Comparison of ENCODE assay signal across 8 cellular contexts in the genomic region with DNA sequence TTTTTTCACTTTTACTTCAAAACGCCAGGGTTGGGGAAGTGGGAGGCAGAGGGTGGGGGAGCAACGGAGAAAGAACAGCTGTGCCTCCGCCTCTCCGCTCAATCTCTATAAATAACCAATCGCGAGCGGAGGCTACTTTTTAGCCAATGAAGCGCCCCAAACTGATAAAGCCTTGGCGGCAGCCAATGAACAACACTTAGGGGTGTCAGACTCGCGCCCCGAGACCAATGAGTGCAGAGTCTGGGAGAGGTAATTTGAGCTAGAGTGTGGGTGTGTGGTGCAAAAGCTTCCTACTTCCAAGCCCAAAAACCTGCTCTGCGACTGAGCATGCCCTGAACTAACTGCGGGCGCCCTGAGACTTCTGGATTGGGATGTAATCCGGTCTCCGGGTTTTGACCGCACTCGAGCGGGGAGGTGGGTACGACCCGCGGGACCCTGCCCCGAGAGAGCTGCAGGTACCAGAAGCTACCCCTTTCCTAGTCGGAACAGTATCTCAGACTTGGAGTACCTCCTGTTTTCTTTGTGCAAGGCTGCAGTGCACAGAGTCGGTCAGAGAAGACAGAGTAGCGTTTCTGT. TPM values are rescaled to one million over a fixed set of nuclear protein-coding genes. Genes with fewer than 3 reads are reported as not detected.
DNase-seq lines count a peak whose midpoint lies in the region; ATAC-seq and TF ChIP-seq lines count a peak whose summit lies in the region.

No MANE protein-coding gene starts in this region.

- H3K4me3 ChIP-seq in coronary artery, result peak overlapping the region; percentile 99

- H3K27ac ChIP-seq in coronary artery (peak overlapping the region; percentile 93 to 98), layer of hippocampus (ENCODE audit: low read depth, low read length) (peak overlapping the region; percentile 82)

- ATAC-seq in GM19025 (IDR thresholded peaks at IDR 0.05; ENCODE audit: low read depth, unreplicated experiment) (peak; percentile 70), HG03280 (IDR thresholded peaks at IDR 0.05; ENCODE audit: unreplicated experiment) (peak; percentile 79)

- H3K27me3 ChIP-seq in layer of hippocampus (ENCODE audit: control insufficient read depth, insufficient read depth, low read length), result no peaks in the 10 kb centered on the region

- TF ChIP-seq CTCF in AG09319 (IDR thresholded peaks at IDR 0.05; ENCODE audit: low read depth, low read length) (no peak), coronary artery (IDR thresholded peaks at IDR 0.05) (no peak)

- DNase-seq in AG09319 (ENCODE audit: extremely low read depth, low read depth), result peak; percentile 100
- peak; percentile 98 for DNase-seq in NCI-H460 (ENCODE audit: extremely low read depth, low read depth)
- peak; percentile 92 for DNase-seq in activated CD4-positive, alpha-beta T cell treated with anti-CD3 and anti-CD28 coated beads for 48 hours
- DNase-seq in coronary artery (ENCODE audit: low spot score), result peak; percentile 96
- DNase-seq in stimulated activated CD4-positive, alpha-beta T cell treated with anti-CD3 and anti-CD28 coated beads, Interleukin-1b, Interleukin-23, amount 100 ng/mL, for 4 hours (ENCODE audit: low read depth in 2 of 2), result peak; percentile 66 to 77

RNA-seq across cellular contexts. Expression of a gene that starts 0.8 kb away (rescaled TPM):
- 25.0 and 28.8 TPM in 2 replicates for total RNA-seq in NCI-H460 (2014; rRNA removed; shearing (Covaris generic))
- 5.8 and 6.1 TPM in 2 replicates for polyA plus RNA-seq in NCI-H460 (2014; cell fraction: nucleus; rRNA removed)

Comparison
In these comparisons a context has a peak if more than half of its experiments do, and no peak if none do; other contexts are left out.
1. Peak in every context shown above with its lines: DNase-seq, ATAC-seq, H3K4me3 ChIP-seq and H3K27ac ChIP-seq.